Comparison of ENCODE assay signal across 12 cellular contexts in genomic region chr10:32995751-32996150, GRCh38. TPM values are rescaled to one million over a fixed set of nuclear protein-coding genes. Genes with fewer than 3 reads are reported as not detected.
DNase-seq lines count a peak whose midpoint lies in the region; ATAC-seq and TF ChIP-seq lines count a peak whose summit lies in the region.
"Had no signal": no experiment of that assay in that cellular context is flagged by ENCODE, and none has a peak within 500 bp of the region (broad histone marks: within the 10 kb centered on the region; RNA-seq: fewer than 3 reads in every experiment).

No MANE protein-coding gene starts in this region.

- no peaks in the 10 kb centered on the region for H3K9me3 Mint-ChIP-seq in stimulated activated effector memory CD8-positive, alpha-beta T cell treated with anti-CD3 and anti-CD28 coated beads, Interleukin-12 subunit alpha, Interleukin-12 subunit beta, amount 100 ng/mL, for 72 hours

- H3K27ac ChIP-seq in Panc1 (ENCODE audit: low read length) = peak overlapping the region; percentile 88
- H3K27ac ChIP-seq: transverse colon had no signal

- H3K36me3 ChIP-seq in Panc1 (ENCODE audit: control insufficient read depth, insufficient read depth, low read length) = no peaks in the 10 kb centered on the region
- H3K36me3 ChIP-seq: transverse colon had no signal

- POLR2A ChIA-PET in Panc1 (lab: Charles Lee) = no interaction called here

- no peak overlapping the region for H3K4me3 ChIP-seq in Panc1 (ENCODE audit: low read depth in 2 of 2, low read length in 2 of 2)
- H3K4me3 ChIP-seq: transverse colon had no signal

- intact Hi-C loops in Panc1 (cut with micrococcal nuclease; ENCODE audit: unreplicated experiment) = no loop called here
- intact Hi-C loops in sciatic nerve (cut with DNase I) = no loop called here

- in situ Hi-C loops in Panc1 (cut with HindIII; ENCODE audit: low pct_unique_long_range_greater_than_20kb, low sequenced_read_pairs) = no loop called here
- in situ Hi-C loops in GM13977 (cut with MboI; ENCODE audit: low pct_unique_long_range_greater_than_20kb, low sequenced_read_pairs, unreplicated experiment) = no loop called here

- DNase-seq in NCI-H146 (lab: John Stamatoyannopoulos, UW) (peak; percentile 4), NCI-H146 treated with DMSO at 0.1 percent for 48 hours (lab: John Stamatoyannopoulos, UW; ENCODE audit: unreplicated experiment) (no peak), Panc1 (ENCODE audit: low read depth, low spot score) (no peak), GM13977 (ENCODE audit: low spot score) (no peak), sciatic nerve (ENCODE audit: low spot score) (no peak)
- no peak for DNase-seq in stimulated activated effector memory CD8-positive, alpha-beta T cell treated with anti-CD3 and anti-CD28 coated beads, Interleukin-12 subunit alpha, Interleukin-12 subunit beta, amount 100 ng/mL, for 72 hours (ENCODE audit: low spot score in 2 of 2)
- DNase-seq in stimulated activated CD4-positive, alpha-beta T cell treated with anti-CD3 and anti-CD28 coated beads, Interleukin-4, amount 100 ng/mL, for 24 hours = no peak
- DNase-seq: hippocampal formation; naive thymus-derived CD8-positive, alpha-beta T cell; NCI-H226; transverse colon had no signal

- H3K27me3 ChIP-seq in Panc1 (ENCODE audit: control insufficient read depth, insufficient read depth, low read length) = no peaks in the 10 kb centered on the region
- H3K27me3 ChIP-seq: transverse colon had no signal

- peaks cover 16% of the 10 kb centered on the region for H3K4me1 Mint-ChIP-seq in stimulated activated effector memory CD8-positive, alpha-beta T cell treated with anti-CD3 and anti-CD28 coated beads, Interleukin-12 subunit alpha, Interleukin-12 subunit beta, amount 100 ng/mL, for 72 hours

- ATAC-seq in HG02884 (IDR thresholded peaks at IDR 0.05; ENCODE audit: unreplicated experiment) (peak; percentile 73), Panc1 (peak; percentile 46; the same call in 1 of the 2 replicates), sciatic nerve (no peak)
- ATAC-seq in stimulated activated effector memory CD8-positive, alpha-beta T cell treated with anti-CD3 and anti-CD28 coated beads, Interleukin-12 subunit alpha, Interleukin-12 subunit beta, amount 100 ng/mL, for 72 hours = peak; percentile 46
- ATAC-seq: naive thymus-derived CD8-positive, alpha-beta T cell had no signal

- no peak overlapping the region for H3K27ac Mint-ChIP-seq in stimulated activated effector memory CD8-positive, alpha-beta T cell treated with anti-CD3 and anti-CD28 coated beads, Interleukin-12 subunit alpha, Interleukin-12 subunit beta, amount 100 ng/mL, for 72 hours

- no TSS peak for BruUV-seq in Panc1 (replicated peaks; lab: Mats Ljungman, UMichigan)

- H3K9me3 ChIP-seq in Panc1 (ENCODE audit: control insufficient read depth, insufficient read depth, low read depth, low read length) = no peaks in the 10 kb centered on the region; the same call in 1 of the 2 replicates

- CTCF ChIA-PET in Panc1 (lab: Charles Lee) = no interaction called here

- H3K4me1 ChIP-seq in Panc1 (ENCODE audit: control insufficient read depth, insufficient read depth, low read length) = no peaks in the 10 kb centered on the region; the same call in 1 of the 2 replicates
- H3K4me1 ChIP-seq: transverse colon had no signal

- no peaks in the 10 kb centered on the region for H3K36me3 Mint-ChIP-seq in stimulated activated effector memory CD8-positive, alpha-beta T cell treated with anti-CD3 and anti-CD28 coated beads, Interleukin-12 subunit alpha, Interleukin-12 subunit beta, amount 100 ng/mL, for 72 hours

- no peak overlapping the region for H3K4me3 Mint-ChIP-seq in stimulated activated effector memory CD8-positive, alpha-beta T cell treated with anti-CD3 and anti-CD28 coated beads, Interleukin-12 subunit alpha, Interleukin-12 subunit beta, amount 100 ng/mL, for 72 hours
- H3K4me3 Mint-ChIP-seq: naive thymus-derived CD8-positive, alpha-beta T cell had no signal

- no peak for TF ChIP-seq CTCF in Panc1 (IDR thresholded peaks at IDR 0.05)
- TF ChIP-seq CTCF in GM13977 (IDR thresholded peaks at IDR 0.05; ENCODE audit: extremely low read depth, insufficient read depth, missing control alignments) = no peak

RNA-seq across cellular contexts. Expression of gene ITGB1, which starts 37.7 kb away (rescaled TPM):
- 803 TPM for total RNA-seq in Panc1 (2021; ENCODE audit: unreplicated experiment)
- polyA plus RNA-seq in Panc1 (2012; ENCODE audit: insufficient read length) = 484 TPM
- 373 TPM for total RNA-seq in sciatic nerve
